In the genomic region with DNA sequence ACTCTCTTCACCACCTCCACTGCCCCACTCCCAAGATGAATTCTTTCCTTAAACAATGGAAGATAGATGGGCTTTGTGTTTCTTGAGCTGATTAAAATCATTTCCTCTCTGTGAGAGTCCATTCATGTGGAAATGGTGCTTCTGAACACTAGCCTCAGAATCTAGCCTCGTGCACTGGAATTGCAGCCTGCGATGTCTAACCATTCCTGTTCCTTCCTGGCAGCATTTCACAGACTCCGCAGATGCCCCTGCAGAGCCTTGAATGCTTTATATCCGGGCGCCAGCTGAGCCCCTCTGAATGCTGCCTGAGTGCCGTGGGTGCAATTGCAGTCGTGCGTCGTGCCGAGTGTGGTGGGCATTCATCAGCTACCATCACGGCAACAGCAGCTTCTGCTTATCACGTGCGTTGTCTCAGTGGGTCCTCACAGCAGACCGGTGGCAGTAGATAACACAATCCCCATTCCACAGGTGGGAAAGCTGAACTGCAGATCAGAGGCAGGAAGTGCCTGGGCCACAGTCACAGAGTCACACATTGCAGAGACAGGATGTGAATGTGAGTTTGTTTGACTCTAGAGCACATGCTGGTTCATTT, we compare ENCODE assay signal across 26 cellular contexts.
DNase-seq lines count a peak whose midpoint lies in the region; ATAC-seq, FAIRE-seq and TF ChIP-seq lines count a peak whose summit lies in the region.
"Had no signal": no experiment of that assay in that cellular context is flagged by ENCODE, and none has a peak within 500 bp of the region (broad histone marks: within the 10 kb centered on the region; RNA-seq: fewer than 3 reads in every experiment).

No MANE protein-coding gene starts in this region.

- ATAC-seq in pancreas = no peak
- ATAC-seq in upper lobe of left lung (ENCODE audit: low FRiP score in 2 of 2) = no peak
- ATAC-seq: heart left ventricle, SK-N-SH treated with all-trans-retinoic acid at 6 μM for 48 hours had no signal

- H3K27me3 ChIP-seq in pancreas = no peaks in the 10 kb centered on the region
- H3K27me3 ChIP-seq in upper lobe of left lung = no peaks in the 10 kb centered on the region
- H3K27me3 ChIP-seq: MG63 had no signal

- TF ChIP-seq CTCF in pancreas (IDR thresholded peaks at IDR 0.05) (no peak), upper lobe of left lung (IDR thresholded peaks at IDR 0.05) (no peak)

- no peaks in the 10 kb centered on the region for H3K9me3 Mint-ChIP-seq in activated naive CD4-positive, alpha-beta T cell treated with anti-CD3 and anti-CD28 coated beads for 36 hours

- H3K27ac ChIP-seq in pancreas (no peak overlapping the region), upper lobe of left lung (no peak overlapping the region)
- H3K27ac ChIP-seq: BLaER1, heart left ventricle, stomach had no signal

- no peak overlapping the region for H3K27ac Mint-ChIP-seq in activated naive CD4-positive, alpha-beta T cell treated with anti-CD3 and anti-CD28 coated beads for 36 hours
- H3K27ac Mint-ChIP-seq: memory B cell; naive thymus-derived CD8-positive, alpha-beta T cell had no signal

- H3K4me3 ChIP-seq in pancreas = no peak overlapping the region
- H3K4me3 ChIP-seq in upper lobe of left lung = no peak overlapping the region
- H3K4me3 ChIP-seq: BLaER1, heart left ventricle, MG63, smooth muscle cell, stomach had no signal

- H3K4me3 Mint-ChIP-seq in activated naive CD4-positive, alpha-beta T cell treated with anti-CD3 and anti-CD28 coated beads for 36 hours = no peak overlapping the region
- H3K4me3 Mint-ChIP-seq: memory B cell had no signal

- DNase-seq in activated naive CD4-positive, alpha-beta T cell treated with anti-CD3 and anti-CD28 coated beads for 36 hours = peak; percentile 10
- no peak for DNase-seq in activated naive CD4-positive, alpha-beta T cell treated with Interleukin-2 at 50 U/mL for 16 hours
- DNase-seq in ecto neural progenitor cell (ENCODE audit: low spot score) (peak; percentile 60), lung microvascular endothelial cell (ENCODE audit: low read depth in 2 of 2) (peak; percentile 36 to 43), T1000 (lab: John Stamatoyannopoulos, UW) (no peak), pancreas (no peak), DMS53 treated with DMSO at 0.1 percent for 48 hours (lab: John Stamatoyannopoulos, UW; ENCODE audit: unreplicated experiment) (no peak), upper lobe of left lung (no peak)
- DNase-seq: activated CD4-positive, CD25-positive, alpha-beta regulatory T cell treated with anti-CD3 and anti-CD28 coated beads, Interleukin-2, amount 50 U/mL, for 72 hours; effector CD4-positive, alpha-beta T cell; GDM1; HCEC 1CT; heart left ventricle; MG63; naive thymus-derived CD8-positive, alpha-beta T cell; NCI-H187; NCI-H345; RPMI8226; stimulated activated CD4-positive, alpha-beta T cell treated with anti-CD3 and anti-CD28 coated beads, Interleukin-4, amount 100 ng/mL, for 1 hour; stomach; T-helper 9 cell had no signal

- H3K27me3 Mint-ChIP-seq in activated naive CD4-positive, alpha-beta T cell treated with anti-CD3 and anti-CD28 coated beads for 36 hours (ENCODE audit: low read depth) = peaks cover 28% of the 10 kb centered on the region

- intact Hi-C loops in activated naive CD4-positive, alpha-beta T cell treated with anti-CD3 and anti-CD28 coated beads for 36 hours (cut with micrococcal nuclease) = no loop called here
- intact Hi-C loops in pancreas (cut with DNase I) = no loop called here

- 9 to 11% methylated on average over 14 of the region's 14 CpGs for WGBS in pancreas, 2 donors
- WGBS in upper lobe of left lung, 2 donors = 7 to 10% methylated on average over 13 to 14 of the region's 14 CpGs

- TF ChIP-seq EP300 in upper lobe of left lung (IDR thresholded peaks at IDR 0.05) = no peak

- H3K36me3 ChIP-seq in pancreas (no peaks in the 10 kb centered on the region), upper lobe of left lung (no peaks in the 10 kb centered on the region)
- H3K36me3 ChIP-seq: BLaER1, heart left ventricle, MG63, stomach had no signal

- no peaks in the 10 kb centered on the region for H3K36me3 Mint-ChIP-seq in activated naive CD4-positive, alpha-beta T cell treated with anti-CD3 and anti-CD28 coated beads for 36 hours (ENCODE audit: low read depth)
- H3K36me3 Mint-ChIP-seq: naive thymus-derived CD8-positive, alpha-beta T cell had no signal

- H3K9me3 ChIP-seq in pancreas = no peaks in the 10 kb centered on the region
- no peaks in the 10 kb centered on the region for H3K9me3 ChIP-seq in upper lobe of left lung
- H3K9me3 ChIP-seq: MG63 had no signal

- TF ChIP-seq POLR2A in upper lobe of left lung (IDR thresholded peaks at IDR 0.05) = no peak

- H3K4me1 ChIP-seq in pancreas (no peaks in the 10 kb centered on the region), upper lobe of left lung (peaks cover 0 to 4% (median 0%) of the 10 kb centered on the region in 4 donors)
- H3K4me1 ChIP-seq: BLaER1, heart left ventricle, stomach had no signal

- CTCF ChIA-PET in activated naive CD4-positive, alpha-beta T cell treated with anti-CD3 and anti-CD28 coated beads for 36 hours (lab: Charles Lee) = no interaction called here

- FAIRE-seq in pancreas (lab: Jason Lieb, UNC) = no peak
- FAIRE-seq: D721Med had no signal

- H3K4me1 Mint-ChIP-seq in activated naive CD4-positive, alpha-beta T cell treated with anti-CD3 and anti-CD28 coated beads for 36 hours (ENCODE audit: low read depth) = peaks cover 8% of the 10 kb centered on the region
- H3K4me1 Mint-ChIP-seq: memory B cell had no signal

Comparison
In these comparisons a context has a peak if more than half of its experiments do, and no peak if none do; other contexts are left out.
1. DNase-seq: peak in activated naive CD4-positive, alpha-beta T cell treated with anti-CD3 and anti-CD28 coated beads for 36 hours (single experiment), ecto neural progenitor cell (single experiment) and lung microvascular endothelial cell (2 of 2); none in activated naive CD4-positive, alpha-beta T cell treated with Interleukin-2 at 50 U/mL for 16 hours (single experiment), T1000 (single experiment), pancreas (0 of 6), DMS53 treated with DMSO at 0.1 percent for 48 hours (single experiment) and upper lobe of left lung (0 of 2).